18 cellular contexts compared by ENCODE assay signal in genomic region chr12:118611295-118611694, GRCh38.
DNase-seq lines count a peak whose midpoint lies in the region; ATAC-seq, FAIRE-seq and TF ChIP-seq lines count a peak whose summit lies in the region.
"Had no signal": no experiment of that assay in that cellular context is flagged by ENCODE, and none has a peak within 500 bp of the region (broad histone marks: within the 10 kb centered on the region; RNA-seq: fewer than 3 reads in every experiment).

No MANE protein-coding gene starts in this region.

- H3K36me3 ChIP-seq in adrenal gland (replicated peaks in 1 of 2), result no peaks in the 10 kb centered on the region
- no peaks in the 10 kb centered on the region for H3K36me3 ChIP-seq in kidney (ENCODE audit: control insufficient read depth in 1 of 2, insufficient read depth in 2 of 2, low read length in 2 of 2)
- no peaks in the 10 kb centered on the region for H3K36me3 ChIP-seq in stomach
- H3K36me3 ChIP-seq in prostate gland, result no peaks in the 10 kb centered on the region
- H3K36me3 ChIP-seq: BE2C had no signal

- FAIRE-seq in kidney (lab: Jason Lieb, UNC), result no peak
- FAIRE-seq: D721Med, GM12892, H54 had no signal

- no peak for TF ChIP-seq CTCF in adrenal gland (IDR thresholded peaks at IDR 0.05)
- TF ChIP-seq CTCF in kidney (IDR thresholded peaks at IDR 0.05; ENCODE audit: borderline replicate concordance, extremely low read depth, insufficient read depth), result no peak
- no peak for TF ChIP-seq CTCF in stomach (IDR thresholded peaks at IDR 0.05)
- TF ChIP-seq CTCF in prostate gland (IDR thresholded peaks at IDR 0.05), result no peak

- no peak overlapping the region for H3K27ac ChIP-seq in adrenal gland
- H3K27ac ChIP-seq in kidney (ENCODE audit: low read depth in 2 of 2, low read length in 2 of 2), result no peak overlapping the region
- H3K27ac ChIP-seq in stomach, result peak overlapping the region in 1 of 5 donors; percentile 1
- H3K27ac ChIP-seq in prostate gland, result no peak overlapping the region

- no peak for TF ChIP-seq POLR2A in adrenal gland (IDR thresholded peaks at IDR 0.05)
- TF ChIP-seq POLR2A in stomach (IDR thresholded peaks at IDR 0.05), result no peak
- no peak for TF ChIP-seq POLR2A in prostate gland (IDR thresholded peaks at IDR 0.05)

- no peak overlapping the region for H3K9ac ChIP-seq in kidney (ENCODE audit: low read length in 2 of 2)

- H3K4me3 ChIP-seq in adrenal gland (no peak overlapping the region), kidney (ENCODE audit: low read length in 2 of 2) (no peak overlapping the region), stomach (no peak overlapping the region), prostate gland (no peak overlapping the region)
- H3K4me3 ChIP-seq: lung had no signal

- DNase-seq in M059J (ENCODE audit: low read depth), result peak; percentile 53
- DNase-seq in adrenal gland, result peak in 6 of 7 donors; percentile 8 to 84 (median 18)
- peak; percentile 60 for DNase-seq in kidney
- DNase-seq in stomach, result peak; percentile 67
- no peak for DNase-seq in prostate gland (ENCODE audit: low spot score)
- DNase-seq in NCI-H128 (lab: John Stamatoyannopoulos, UW; ENCODE audit: unreplicated experiment), result no peak
- DNase-seq: amniotic stem cell; BE2C; GDM1; NCI-H2029; stimulated activated CD4-positive, alpha-beta T cell treated with anti-CD3 and anti-CD28 coated beads, Interleukin-4, amount 100 ng/mL, for 1 hour; T-helper 1 cell had no signal

- intact Hi-C loops in adrenal gland (cut with DNase I), result no loop called here
- intact Hi-C loops in kidney (cut with DNase I), result no loop called here
- intact Hi-C loops in stomach (cut with DNase I; ENCODE audit: low total_unique reads), result no loop called here
- intact Hi-C loops in prostate gland (cut with DNase I), result no loop called here

- WGBS in adrenal gland, 4 donors, result 18 to 36% (median 25%) methylated on average over 9 of the region's 9 CpGs
- WGBS in stomach, 5 donors, result 9 to 16% (median 14%) methylated on average over 9 of the region's 9 CpGs
- WGBS in prostate gland, result 22% methylated on average over 9 of the region's 9 CpGs

- H3K9me3 ChIP-seq in adrenal gland (replicated peaks in 1 of 3) (no peaks in the 10 kb centered on the region), kidney (ENCODE audit: control insufficient read depth in 1 of 2, low read length in 2 of 2) (peaks cover 0 to 3% of the 10 kb centered on the region in 2 donors), stomach (peaks cover 0 to 8% (median 0%) of the 10 kb centered on the region in 4 donors), prostate gland (no peaks in the 10 kb centered on the region)
- H3K9me3 ChIP-seq: BE2C had no signal

- no peak for TF ChIP-seq EP300 in stomach (IDR thresholded peaks at IDR 0.05)

- H3K27me3 ChIP-seq in adrenal gland, result no peaks in the 10 kb centered on the region
- H3K27me3 ChIP-seq in stomach, result no peaks in the 10 kb centered on the region
- no peaks in the 10 kb centered on the region for H3K27me3 ChIP-seq in prostate gland (replicated peaks; ENCODE audit: insufficient read depth)
- H3K27me3 ChIP-seq: BE2C had no signal

- H3K4me1 ChIP-seq in adrenal gland (replicated peaks in 1 of 2) (no peaks in the 10 kb centered on the region), kidney (ENCODE audit: control insufficient read depth in 1 of 2, insufficient read depth in 1 of 2, low read depth in 1 of 2, low read length in 2 of 2) (no peaks in the 10 kb centered on the region), stomach (peaks cover 0 to 16% (median 13%) of the 10 kb centered on the region in 4 donors), prostate gland (replicated peaks) (no peaks in the 10 kb centered on the region)
- H3K4me1 ChIP-seq: BE2C had no signal

- no peak for ATAC-seq in GM21390 (IDR thresholded peaks at IDR 0.05; ENCODE audit: unreplicated experiment)
- ATAC-seq: Panc1 had no signal

Comparison
In these comparisons a context has a peak if more than half of its experiments do, and no peak if none do; other contexts are left out.
1. DNase-seq: peak in M059J (single experiment), adrenal gland (6 of 7), kidney (single experiment) and stomach (single experiment); none in prostate gland (single experiment) and NCI-H128 (single experiment).